Comparison of ENCODE assay signal across 19 cellular contexts in the genomic region with DNA sequence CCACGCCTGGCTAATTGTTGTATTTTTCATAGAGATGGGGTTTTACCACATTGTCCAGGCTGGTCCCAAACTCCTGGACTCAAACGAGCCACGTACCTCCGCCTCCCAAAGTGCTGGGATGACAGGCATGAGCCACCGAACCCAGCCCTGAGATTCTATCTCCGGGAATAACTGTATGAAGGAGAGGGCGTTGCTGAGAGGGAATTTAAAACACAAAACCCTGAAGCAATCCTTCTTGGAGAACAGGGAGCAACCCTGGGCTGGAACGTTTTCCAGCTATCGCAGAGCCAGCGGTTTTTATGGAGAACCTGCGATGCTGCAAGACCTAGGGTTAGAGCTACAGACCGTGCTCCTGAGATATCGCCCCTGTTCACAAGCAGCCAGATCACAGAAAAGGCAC.
A peak's percentile ranks its signal among the peaks of the same experiment; 100 is the strongest.
DNase-seq lines count a peak whose midpoint lies in the region; ATAC-seq and TF ChIP-seq lines count a peak whose summit lies in the region.
"Had no signal": no experiment of that assay in that cellular context is flagged by ENCODE, and none has a peak within 500 bp of the region (broad histone marks: within the 10 kb centered on the region; RNA-seq: fewer than 3 reads in every experiment).

No MANE protein-coding gene starts in this region.

- no peak overlapping the region for H2AK5ac ChIP-seq in mesenchymal stem cell (ENCODE audit: low read length, severe bottlenecking)

- H3K27me3 ChIP-seq in right atrium auricular region, result no peaks in the 10 kb centered on the region
- no peaks in the 10 kb centered on the region for H3K27me3 ChIP-seq in heart right ventricle
- no peaks in the 10 kb centered on the region for H3K27me3 ChIP-seq in Panc1 (ENCODE audit: control insufficient read depth, insufficient read depth, low read length)
- no peaks in the 10 kb centered on the region for H3K27me3 ChIP-seq in mesenchymal stem cell (ENCODE audit: control insufficient read depth in 1 of 2, insufficient read depth in 1 of 2, low read length in 2 of 2)
- no peaks in the 10 kb centered on the region for H3K27me3 ChIP-seq in Karpas-422 (ENCODE audit: low read length)
- H3K27me3 ChIP-seq: BE2C, BLaER1 had no signal

- H2BK12ac ChIP-seq in mesenchymal stem cell (ENCODE audit: low read length in 2 of 2), result no peak overlapping the region

- H3K9me3 Mint-ChIP-seq in chondrocyte (ENCODE audit: low read depth), result no peaks in the 10 kb centered on the region
- H3K9me3 Mint-ChIP-seq in activated T-helper 1 cell treated with anti-CD3 and anti-CD28 coated beads, Interleukin-12 subunit alpha, Interleukin-12 subunit beta, Interleukin-2, Interleukin-4 antibody, amounts not matched to agents 30 ng/mL and 10 ng/mL and 1 ng/mL, durations not matched to agents 14 hours and 24 hours and 36 hours, result no peaks in the 10 kb centered on the region
- H3K9me3 Mint-ChIP-seq: CD4-positive, alpha-beta T cell; CD8-positive, alpha-beta T cell had no signal

- intact Hi-C loops in heart right ventricle (cut with DNase I), result loop anchor here in 1 of 10 donors (10.0 kb wide), 1 partner anchor 107 kb away; no protein-coding TSS in a partner anchor
- intact Hi-C loops in Panc1 (cut with micrococcal nuclease; ENCODE audit: unreplicated experiment), result no loop called here
- intact Hi-C loops in activated T-helper 1 cell treated with anti-CD3 and anti-CD28 coated beads, Interleukin-12 subunit alpha, Interleukin-12 subunit beta, Interleukin-2, Interleukin-4 antibody, amounts not matched to agents 30 ng/mL and 10 ng/mL and 1 ng/mL, durations not matched to agents 14 hours and 24 hours and 36 hours (cut with micrococcal nuclease), result no loop called here

- H3K9me3 ChIP-seq in right atrium auricular region, result no peaks in the 10 kb centered on the region
- no peaks in the 10 kb centered on the region for H3K9me3 ChIP-seq in heart right ventricle
- no peaks in the 10 kb centered on the region for H3K9me3 ChIP-seq in Panc1 (ENCODE audit: control insufficient read depth, insufficient read depth, low read depth, low read length)
- no peaks in the 10 kb centered on the region for H3K9me3 ChIP-seq in mesenchymal stem cell (ENCODE audit: control insufficient read depth, low read length)
- H3K9me3 ChIP-seq in Karpas-422 (ENCODE audit: low read length), result no peaks in the 10 kb centered on the region
- H3K9me3 ChIP-seq: BE2C, BLaER1, Caco-2 had no signal

- no peaks in the 10 kb centered on the region for H3K79me2 ChIP-seq in Karpas-422 (ENCODE audit: low read length)

- in situ Hi-C loops in Panc1 (cut with HindIII; ENCODE audit: low pct_unique_long_range_greater_than_20kb, low sequenced_read_pairs), result no loop called here

- CTCF ChIA-PET in Panc1 (lab: Charles Lee), result no interaction called here

- H3K36me3 Mint-ChIP-seq in chondrocyte (ENCODE audit: low read depth), result no peaks in the 10 kb centered on the region
- no peaks in the 10 kb centered on the region for H3K36me3 Mint-ChIP-seq in activated T-helper 1 cell treated with anti-CD3 and anti-CD28 coated beads, Interleukin-12 subunit alpha, Interleukin-12 subunit beta, Interleukin-2, Interleukin-4 antibody, amounts not matched to agents 30 ng/mL and 10 ng/mL and 1 ng/mL, durations not matched to agents 14 hours and 24 hours and 36 hours (ENCODE audit: low read depth)
- H3K36me3 Mint-ChIP-seq: CD8-positive, alpha-beta T cell had no signal

- TF ChIP-seq CTCF in right atrium auricular region (IDR thresholded peaks at IDR 0.05) (no peak), heart right ventricle (IDR thresholded peaks at IDR 0.05) (no peak), Panc1 (IDR thresholded peaks at IDR 0.05) (no peak), chondrocyte (IDR thresholded peaks at IDR 0.05) (no peak)

- H2AFZ ChIP-seq in mesenchymal stem cell (ENCODE audit: low read depth, low read length) (no peak overlapping the region), Karpas-422 (ENCODE audit: low read length) (no peak overlapping the region)

- H3K27ac ChIP-seq in right atrium auricular region (peak overlapping the region; percentile 87 to 91), heart right ventricle (peak overlapping the region in 3 of 10 donors; percentile 15 to 62 (median 40)), Panc1 (ENCODE audit: low read length) (peak overlapping the region; percentile 45; the same call in 1 of the 2 replicates), mesenchymal stem cell (ENCODE audit: low read length, poor library complexity, severe bottlenecking) (no peak overlapping the region), Karpas-422 (ENCODE audit: low read length) (no peak overlapping the region)
- H3K27ac ChIP-seq: BLaER1, C4-2B had no signal

- H4K20me1 ChIP-seq in Karpas-422 (ENCODE audit: insufficient read depth, low read depth, low read length), result no peaks in the 10 kb centered on the region

- POLR2A ChIA-PET in Panc1 (lab: Charles Lee), result no interaction called here

- H3K27me3 Mint-ChIP-seq in chondrocyte (ENCODE audit: low read depth), result no peaks in the 10 kb centered on the region
- no peaks in the 10 kb centered on the region for H3K27me3 Mint-ChIP-seq in activated T-helper 1 cell treated with anti-CD3 and anti-CD28 coated beads, Interleukin-12 subunit alpha, Interleukin-12 subunit beta, Interleukin-2, Interleukin-4 antibody, amounts not matched to agents 30 ng/mL and 10 ng/mL and 1 ng/mL, durations not matched to agents 14 hours and 24 hours and 36 hours (ENCODE audit: insufficient read depth)
- H3K27me3 Mint-ChIP-seq: CD4-positive, alpha-beta T cell had no signal

- ATAC-seq in heart right ventricle (no peak), Panc1 (no peak), HG03159 (IDR thresholded peaks at IDR 0.05; ENCODE audit: unreplicated experiment) (no peak)
- ATAC-seq: CD8-positive, alpha-beta T cell had no signal

- no peak overlapping the region for H2BK5ac ChIP-seq in mesenchymal stem cell (ENCODE audit: low read depth, low read length, poor library complexity, severe bottlenecking)

- no peaks in the 10 kb centered on the region for H3K79me1 ChIP-seq in mesenchymal stem cell (replicated peaks; ENCODE audit: low read length, poor library complexity, severe bottlenecking)

- H3K4me3 Mint-ChIP-seq in chondrocyte (ENCODE audit: unreplicated experiment), result no peak overlapping the region
- H3K4me3 Mint-ChIP-seq in activated T-helper 1 cell treated with anti-CD3 and anti-CD28 coated beads, Interleukin-12 subunit alpha, Interleukin-12 subunit beta, Interleukin-2, Interleukin-4 antibody, amounts not matched to agents 30 ng/mL and 10 ng/mL and 1 ng/mL, durations not matched to agents 14 hours and 24 hours and 36 hours, result no peak overlapping the region
- H3K4me3 Mint-ChIP-seq: CD4-positive, alpha-beta T cell; CD8-positive, alpha-beta T cell had no signal

- H3K36me3 ChIP-seq in right atrium auricular region (no peaks in the 10 kb centered on the region), heart right ventricle (no peaks in the 10 kb centered on the region), Panc1 (ENCODE audit: control insufficient read depth, insufficient read depth, low read length) (no peaks in the 10 kb centered on the region), mesenchymal stem cell (ENCODE audit: control insufficient read depth in 1 of 2, insufficient read depth in 2 of 2, low read depth in 1 of 2, low read length in 2 of 2) (peaks cover 0 to 2% of the 10 kb centered on the region in 2 experiments), Karpas-422 (ENCODE audit: insufficient read depth, low read length) (no peaks in the 10 kb centered on the region)
- H3K36me3 ChIP-seq: BE2C, BLaER1 had no signal

- no peak overlapping the region for H4K8ac ChIP-seq in mesenchymal stem cell (ENCODE audit: low read length)

- no peaks in the 10 kb centered on the region for H3K9me2 ChIP-seq in Karpas-422 (replicated peaks; ENCODE audit: insufficient read depth, low read length)

- H3K4me2 ChIP-seq in mesenchymal stem cell (ENCODE audit: low read length, poor library complexity, severe bottlenecking) (no peak overlapping the region), Karpas-422 (ENCODE audit: low read depth, low read length, poor library complexity, severe bottlenecking) (no peak overlapping the region)

- no peak overlapping the region for H3K4ac ChIP-seq in mesenchymal stem cell (ENCODE audit: low read depth in 1 of 2, low read length in 2 of 2)

- H3K4me3 ChIP-seq in right atrium auricular region, result peak overlapping the region in 1 of 2 donors; percentile 51
- H3K4me3 ChIP-seq in heart right ventricle, result no peak overlapping the region
- no peak overlapping the region for H3K4me3 ChIP-seq in Panc1 (ENCODE audit: low read depth in 2 of 2, low read length in 2 of 2)
- H3K4me3 ChIP-seq in mesenchymal stem cell (ENCODE audit: insufficient read depth in 1 of 2, low read depth in 1 of 2, low read length in 2 of 2), result no peak overlapping the region
- H3K4me3 ChIP-seq in Karpas-422 (ENCODE audit: low read length), result no peak overlapping the region
- H3K4me3 ChIP-seq: BLaER1 had no signal

- WGBS in heart right ventricle, 2 donors, result 88 to 89% methylated on average over 13 of the region's 13 CpGs
- WGBS in mesenchymal stem cell, result 89% methylated on average over 13 of the region's 13 CpGs

- H3K18ac ChIP-seq in mesenchymal stem cell (ENCODE audit: low read depth in 1 of 2, low read length in 2 of 2), result no peak overlapping the region

- no peak overlapping the region for H4K91ac ChIP-seq in mesenchymal stem cell (ENCODE audit: low read length)

- BruUV-seq in Panc1 (replicated peaks; lab: Mats Ljungman, UMichigan), result no TSS peak

- no peak overlapping the region for H3K14ac ChIP-seq in mesenchymal stem cell (ENCODE audit: low read length in 2 of 2)

- DNase-seq in right atrium auricular region (ENCODE audit: low spot score) (no peak), heart right ventricle (no peak), Panc1 (ENCODE audit: low read depth, low spot score) (no peak), chondrocyte (ENCODE audit: low spot score) (peak; percentile 21), mesenchymal stem cell (no peak), Karpas-422 (no peak)
- no peak for DNase-seq in activated T-helper 1 cell treated with anti-CD3 and anti-CD28 coated beads, Interleukin-12 subunit alpha, Interleukin-12 subunit beta, Interleukin-2, Interleukin-4 antibody, amounts not matched to agents 30 ng/mL and 10 ng/mL and 1 ng/mL, durations not matched to agents 14 hours and 24 hours and 36 hours (ENCODE audit: low spot score)
- DNase-seq: 8988T; ACHN; BE2C; Caco-2; Calu3; CD4-positive, alpha-beta T cell; CD8-positive, alpha-beta T cell; DMS79 treated with DMSO at 0.1 percent for 48 hours; GF-D8 had no signal

- H3K4me1 Mint-ChIP-seq in chondrocyte (ENCODE audit: low read depth), result peaks cover 39% of the 10 kb centered on the region
- H3K4me1 Mint-ChIP-seq in activated T-helper 1 cell treated with anti-CD3 and anti-CD28 coated beads, Interleukin-12 subunit alpha, Interleukin-12 subunit beta, Interleukin-2, Interleukin-4 antibody, amounts not matched to agents 30 ng/mL and 10 ng/mL and 1 ng/mL, durations not matched to agents 14 hours and 24 hours and 36 hours (ENCODE audit: low read depth), result no peaks in the 10 kb centered on the region

- H3K9ac ChIP-seq in mesenchymal stem cell (ENCODE audit: low read length) (no peak overlapping the region), Karpas-422 (ENCODE audit: low read length) (no peak overlapping the region)
- H3K9ac ChIP-seq: BLaER1 had no signal

- peak overlapping the region; percentile 33 for H2BK15ac ChIP-seq in mesenchymal stem cell (ENCODE audit: low read depth, poor library complexity, severe bottlenecking)

- H3K4me1 ChIP-seq in right atrium auricular region (peaks cover 0 to 54% of the 10 kb centered on the region in 2 donors), heart right ventricle (peaks cover 13 to 84% (median 37%) of the 10 kb centered on the region in 9 donors), Panc1 (ENCODE audit: control insufficient read depth, insufficient read depth, low read length) (peaks cover 45% of the 10 kb centered on the region), mesenchymal stem cell (ENCODE audit: control insufficient read depth, insufficient read depth, low read depth, low read length) (peaks cover 34% of the 10 kb centered on the region), Karpas-422 (ENCODE audit: low read length) (peaks cover 72% of the 10 kb centered on the region)

- H3K27ac Mint-ChIP-seq in chondrocyte (ENCODE audit: unreplicated experiment), result no peak overlapping the region
- H3K27ac Mint-ChIP-seq in activated T-helper 1 cell treated with anti-CD3 and anti-CD28 coated beads, Interleukin-12 subunit alpha, Interleukin-12 subunit beta, Interleukin-2, Interleukin-4 antibody, amounts not matched to agents 30 ng/mL and 10 ng/mL and 1 ng/mL, durations not matched to agents 14 hours and 24 hours and 36 hours, result no peak overlapping the region
- H3K27ac Mint-ChIP-seq: CD4-positive, alpha-beta T cell; CD8-positive, alpha-beta T cell had no signal

- H2BK120ac ChIP-seq in mesenchymal stem cell (ENCODE audit: low read depth, low read length), result no peak overlapping the region

- H3K23ac ChIP-seq in mesenchymal stem cell (ENCODE audit: low read length in 2 of 2), result no peak overlapping the region

Comparison
In these comparisons a context has a peak if more than half of its experiments do, and no peak if none do; other contexts are left out.
1. H3K27ac ChIP-seq: peak in right atrium auricular region (2 of 2) and Panc1 (single experiment); none in mesenchymal stem cell (single experiment) and Karpas-422 (single experiment).